Comparison of ENCODE assay signal across 8 cellular contexts in the genomic region with DNA sequence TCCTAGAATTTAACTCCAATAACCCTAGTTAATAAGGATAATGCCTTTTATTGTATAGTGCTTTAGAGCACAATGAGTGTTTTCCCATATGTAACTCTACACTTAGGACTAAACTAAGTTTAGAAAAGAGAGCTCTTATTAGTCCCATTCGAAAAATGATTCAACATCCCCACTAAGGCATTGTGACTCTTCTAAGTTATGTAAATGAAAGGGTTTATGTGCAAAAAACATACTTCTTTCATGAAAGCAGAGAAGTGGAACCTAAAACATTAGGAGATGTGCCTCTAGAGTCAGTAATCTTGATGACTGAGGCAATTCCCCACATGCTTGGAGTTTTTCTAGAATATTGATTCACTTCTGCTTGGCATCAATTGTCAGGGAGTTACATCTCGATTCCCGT.
"Had no signal": no experiment of that assay in that cellular context is flagged by ENCODE, and none has a peak within 500 bp of the region (broad histone marks: within the 10 kb centered on the region; RNA-seq: fewer than 3 reads in every experiment).

No MANE protein-coding gene starts in this region.

- DNase-seq: GDM1, GF-D8 had no signal

- FAIRE-seq: G401.6, GM12878, GM12891, GM12892, GM18507, GM19239 had no signal
